ENCODE assay signal across 8 cellular contexts in the genomic region with DNA sequence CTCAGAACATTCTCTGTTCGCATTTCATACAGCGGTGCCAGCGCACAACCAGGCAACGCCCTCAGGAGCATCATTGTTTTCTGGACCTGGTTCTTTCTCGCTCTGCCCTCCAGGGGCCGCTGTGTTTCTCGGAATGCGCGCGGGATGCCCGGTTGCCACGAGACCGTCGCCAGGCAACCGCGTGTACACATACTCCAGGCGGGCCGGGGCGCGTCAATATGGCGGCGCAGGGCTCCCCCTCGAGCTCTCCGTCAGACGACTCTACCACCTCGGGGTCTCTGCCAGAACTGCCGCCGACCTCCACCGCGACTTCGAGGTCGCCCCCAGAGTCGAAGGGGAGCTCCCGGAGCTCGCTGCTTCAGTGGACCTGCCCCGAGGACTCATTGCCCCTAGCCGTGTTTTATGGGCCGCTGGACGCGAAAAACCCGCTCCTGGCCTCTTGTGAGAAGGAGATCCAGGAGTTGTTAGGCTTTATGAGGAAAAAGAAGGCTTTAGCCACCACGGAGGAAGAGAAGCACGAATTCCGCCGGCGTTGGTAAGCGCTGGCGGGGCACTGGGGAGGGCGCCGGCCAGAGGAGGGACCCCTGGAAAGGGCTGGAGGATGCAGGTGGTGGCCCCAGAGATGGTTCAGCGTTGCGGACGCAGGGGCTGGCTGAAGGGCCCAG. TPM values are rescaled to one million over a fixed set of nuclear protein-coding genes. Genes with fewer than 3 reads are reported as not detected.
A peak's percentile ranks its signal among the peaks of the same experiment; 100 is the strongest.
DNase-seq lines count a peak whose midpoint lies in the region; ATAC-seq, FAIRE-seq and TF ChIP-seq lines count a peak whose summit lies in the region.

A gene with protein sequence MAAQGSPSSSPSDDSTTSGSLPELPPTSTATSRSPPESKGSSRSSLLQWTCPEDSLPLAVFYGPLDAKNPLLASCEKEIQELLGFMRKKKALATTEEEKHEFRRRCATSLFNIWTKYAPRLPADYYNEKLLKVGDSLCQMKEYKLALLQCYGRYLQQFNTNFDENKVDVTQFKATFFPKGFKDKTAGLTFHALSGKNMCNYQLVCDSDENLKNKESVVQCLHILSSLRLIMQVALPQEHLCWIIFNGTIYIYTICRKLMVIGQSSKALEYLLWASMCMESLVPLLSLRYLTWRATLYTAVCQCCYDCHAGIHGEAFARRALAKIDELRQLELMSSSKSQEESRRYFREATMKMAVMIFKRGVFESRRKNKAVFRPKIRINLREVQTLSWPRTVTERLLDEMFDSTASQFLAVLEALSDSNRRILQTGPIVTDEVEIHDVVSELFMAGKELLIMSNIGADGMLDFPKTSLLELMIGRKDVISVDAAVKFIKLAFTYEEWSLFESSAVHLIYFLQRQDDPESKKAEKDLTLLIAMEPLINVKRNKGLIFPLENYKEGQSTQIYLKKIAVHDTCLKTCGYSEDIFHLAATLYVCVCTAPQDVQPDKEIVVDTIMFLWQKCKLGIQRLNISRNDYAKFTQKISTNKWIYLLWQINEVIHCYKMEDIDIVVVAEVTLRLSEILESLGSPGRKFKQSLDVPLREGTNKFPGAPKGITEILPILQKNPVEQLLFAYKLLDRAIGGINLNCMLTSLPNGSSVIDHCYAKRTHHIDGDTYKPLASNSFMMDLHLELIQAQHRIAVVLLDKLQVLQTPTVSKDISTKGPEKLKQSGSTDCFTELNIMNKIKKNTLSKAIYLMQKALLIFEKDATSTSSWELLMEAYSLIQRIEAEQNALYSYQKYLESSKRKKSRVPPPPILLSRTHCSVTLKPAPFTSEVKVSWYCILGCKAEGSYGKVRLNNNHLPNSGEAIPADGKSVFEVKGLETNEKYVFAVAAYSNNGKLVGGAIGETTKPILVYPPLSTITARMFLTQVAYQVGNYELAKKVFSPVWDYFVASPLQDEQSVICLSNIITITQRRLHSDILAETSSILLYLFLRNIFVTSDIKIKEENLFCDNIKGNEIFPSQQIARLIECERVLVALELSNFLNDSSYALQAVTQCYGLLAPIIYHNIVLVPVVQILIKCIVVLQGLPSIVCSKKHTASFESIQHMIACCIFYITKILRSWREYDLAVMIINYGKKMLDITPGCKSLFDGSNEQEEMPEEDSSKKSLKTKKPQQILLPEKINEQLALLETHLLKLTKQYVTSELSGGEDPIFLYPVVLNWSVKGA (N-terminal part only) (plus strand): TSS at position 186 of the 665 bp plus-strand sequence. CDS start 33 bp downstream, at position 219.

- H3K27me3 Mint-ChIP-seq in IgD-negative memory B cell: peaks cover 2% of the 10 kb centered on the region
- no peaks in the 10 kb centered on the region for H3K27me3 Mint-ChIP-seq in activated T-cell treated with anti-CD3 and anti-CD28 coated beads, Interleukin-2, amount 50 U/mL, for 24 hours

- peak within 1 kb of the TSS; percentile 89 to 96 (median 94) for H3K4me3 Mint-ChIP-seq in IgD-negative memory B cell
- peak within 1 kb of the TSS; percentile 90 for H3K4me3 Mint-ChIP-seq in activated T-cell treated with anti-CD3 and anti-CD28 coated beads, Interleukin-2, amount 50 U/mL, for 24 hours

- H3K9ac ChIP-seq in muscle layer of colon (ENCODE audit: low read length): no peak within 1 kb of the TSS

- H3K9me3 Mint-ChIP-seq in IgD-negative memory B cell: no peaks in the 10 kb centered on the region
- H3K9me3 Mint-ChIP-seq in activated T-cell treated with anti-CD3 and anti-CD28 coated beads, Interleukin-2, amount 50 U/mL, for 24 hours: no peaks in the 10 kb centered on the region

- peaks cover 5% of the 10 kb centered on the region for H3K4me1 ChIP-seq in muscle layer of colon (ENCODE audit: insufficient read depth, low read length)

- no peaks in the 10 kb centered on the region for H3K36me3 Mint-ChIP-seq in IgD-negative memory B cell
- peaks cover 3% of the 10 kb centered on the region for H3K36me3 Mint-ChIP-seq in activated T-cell treated with anti-CD3 and anti-CD28 coated beads, Interleukin-2, amount 50 U/mL, for 24 hours (ENCODE audit: low read depth)

- peak within 1 kb of the TSS; percentile 59 for H3K27ac ChIP-seq in muscle layer of colon (ENCODE audit: low read depth, low read length)

- no peaks in the 10 kb centered on the region for H3K27me3 ChIP-seq in muscle layer of colon (ENCODE audit: control insufficient read depth in 1 of 2, insufficient read depth in 2 of 2, low read length in 2 of 2)

- peak; percentile 88 for TF ChIP-seq CTCF in D721Med (IDR thresholded peaks at IDR 0.05; ENCODE audit: insufficient read depth, missing control alignments)

- peak; percentile 69 for DNase-seq in D721Med (ENCODE audit: insufficient read length, low spot score)
- peak; percentile 89 for DNase-seq in OCI-M1 (lab: John Stamatoyannopoulos, UW)
- peak; percentile 94 for DNase-seq in activated T-cell treated with anti-CD3 and anti-CD28 coated beads, Interleukin-2, amount 50 U/mL, for 24 hours
- DNase-seq in stimulated activated CD8-positive, alpha-beta memory T cell treated with anti-CD3 and anti-CD28 coated beads, Interleukin-7, amount 100 ng/mL, for 1 hour (ENCODE audit: low read depth in 2 of 2): peak; percentile 88 to 90

- H3K4me1 Mint-ChIP-seq in IgD-negative memory B cell: peaks cover 13 to 15% (median 14%) of the 10 kb centered on the region in 3 donors
- peaks cover 35% of the 10 kb centered on the region for H3K4me1 Mint-ChIP-seq in activated T-cell treated with anti-CD3 and anti-CD28 coated beads, Interleukin-2, amount 50 U/mL, for 24 hours (ENCODE audit: low read depth)

- ATAC-seq in GM21529 (IDR thresholded peaks at IDR 0.05; ENCODE audit: unreplicated experiment): peak; percentile 90
- peak; percentile 98 for ATAC-seq in esophagus mucosa

- no peaks in the 10 kb centered on the region for H3K9me3 ChIP-seq in muscle layer of colon (ENCODE audit: low read length)

- H3K36me3 ChIP-seq in muscle layer of colon (ENCODE audit: insufficient read depth, low read length): no peaks in the 10 kb centered on the region

- H3K27ac Mint-ChIP-seq in IgD-negative memory B cell: peak within 1 kb of the TSS; percentile 89 to 95 (median 91)
- peak within 1 kb of the TSS; percentile 87 for H3K27ac Mint-ChIP-seq in activated T-cell treated with anti-CD3 and anti-CD28 coated beads, Interleukin-2, amount 50 U/mL, for 24 hours

- no peak for FAIRE-seq in D721Med (lab: Jason Lieb, UNC)

- peak within 1 kb of the TSS; percentile 48 to 89 for H3K4me3 ChIP-seq in muscle layer of colon (ENCODE audit: low read depth in 1 of 2, low read length in 2 of 2)

RNA-seq across cellular contexts. Expression of the gene that starts here (rescaled TPM):
- 0.13 TPM for polyA plus RNA-seq in IgD-negative memory B cell
- total RNA-seq in esophagus mucosa: 0.28 TPM

Comparison
In these comparisons a context has a peak if more than half of its experiments do, and no peak if none do; other contexts are left out.
1. Peak in every context shown above with its lines: DNase-seq, ATAC-seq, H3K4me3 ChIP-seq and H3K27ac ChIP-seq.
2. Peak in ATAC-seq in esophagus mucosa; RNA of the gene not detected or under 1 TPM.